In the genomic region with DNA sequence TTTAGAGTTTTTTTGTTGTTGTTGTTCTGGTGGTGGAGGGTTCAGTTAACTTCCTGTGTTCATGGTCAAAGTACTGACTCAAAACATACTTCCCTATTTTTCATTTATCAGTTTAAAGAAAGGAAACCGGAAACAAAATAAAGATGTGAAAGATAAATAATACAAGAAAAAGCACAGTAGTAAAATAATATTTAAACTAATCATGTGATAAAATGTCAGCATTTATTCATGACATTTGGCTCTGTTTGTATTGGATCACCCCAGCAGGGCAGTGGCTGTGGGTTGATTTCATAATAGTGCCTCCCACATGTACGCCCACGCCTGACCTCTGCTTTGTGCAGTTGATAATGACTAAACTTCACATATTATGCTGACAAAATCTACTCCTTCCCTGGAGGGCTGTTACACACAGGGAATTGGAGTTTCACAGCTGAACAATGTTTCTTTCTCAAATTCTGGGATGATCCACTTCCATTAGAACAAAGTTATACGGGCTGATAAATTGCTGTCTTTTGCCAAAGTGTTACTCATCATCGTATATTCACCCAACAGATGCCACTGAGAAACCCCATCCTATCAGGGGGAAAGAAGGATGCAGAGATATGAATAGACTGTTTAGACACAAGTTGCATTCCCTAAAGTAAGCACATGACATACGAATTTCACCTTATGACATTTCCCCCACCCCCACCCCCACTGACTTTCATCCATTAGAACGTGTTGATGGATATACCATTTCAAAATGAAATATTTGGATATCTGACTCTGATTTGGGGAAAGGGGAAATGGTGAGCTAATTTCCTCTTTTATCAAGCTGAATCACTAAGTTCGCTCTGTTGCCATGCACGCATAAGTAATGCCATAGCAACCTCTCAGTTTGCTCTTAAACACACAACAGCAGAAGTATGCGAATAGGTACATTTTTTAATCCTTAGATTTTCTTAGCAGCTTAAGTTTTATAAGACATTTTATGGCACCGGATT, we compare ENCODE assay signal across 9 cellular contexts. TPM values are rescaled to one million over a fixed set of nuclear protein-coding genes. Genes with fewer than 3 reads are reported as not detected.
A peak's percentile ranks its signal among the peaks of the same experiment; 100 is the strongest.
DNase-seq lines count a peak whose midpoint lies in the region; ATAC-seq and TF ChIP-seq lines count a peak whose summit lies in the region.
"Had no signal": no experiment of that assay in that cellular context is flagged by ENCODE, and none has a peak within 500 bp of the region (broad histone marks: within the 10 kb centered on the region; RNA-seq: fewer than 3 reads in every experiment).

No MANE protein-coding gene starts in this region.

- TF ChIP-seq CTCF in GM10266 (IDR thresholded peaks at IDR 0.05; ENCODE audit: control insufficient read depth, insufficient read depth, low read depth, missing control alignments) (no peak), choroid plexus epithelial cell (conservative IDR thresholded peaks at IDR 0.05; ENCODE audit: low read depth, low read length) (no peak)

- H3K27me3 ChIP-seq in muscle layer of duodenum (ENCODE audit: low read depth, low read length): no peaks in the 10 kb centered on the region

- no peak overlapping the region for H3K27ac Mint-ChIP-seq in activated CD4-positive, alpha-beta T cell treated with anti-CD3 and anti-CD28 coated beads, Interleukin-2, amount 10 ng/mL, durations not matched to agents 24 days and 14 days
- H3K27ac Mint-ChIP-seq: T-cell had no signal

- H3K4me3 ChIP-seq in choroid plexus epithelial cell (ENCODE audit: low read depth, low read length) (peak overlapping the region; percentile 6), muscle layer of duodenum (ENCODE audit: low read depth in 1 of 2, low read length in 2 of 2) (no peak overlapping the region)

- H3K27ac ChIP-seq in muscle layer of duodenum (ENCODE audit: low read length): peak overlapping the region; percentile 83

- H3K4me1 ChIP-seq in muscle layer of duodenum (ENCODE audit: control insufficient read depth in 1 of 2, insufficient read depth in 2 of 2, low read length in 2 of 2): no peaks in the 10 kb centered on the region

- no peaks in the 10 kb centered on the region for H3K9me3 ChIP-seq in muscle layer of duodenum (ENCODE audit: control insufficient read depth in 1 of 2, low read length in 2 of 2)

- H3K36me3 Mint-ChIP-seq in activated CD4-positive, alpha-beta T cell treated with anti-CD3 and anti-CD28 coated beads, Interleukin-2, amount 10 ng/mL, durations not matched to agents 24 days and 14 days (ENCODE audit: low read depth): no peaks in the 10 kb centered on the region
- H3K36me3 Mint-ChIP-seq: T-cell had no signal

- no peaks in the 10 kb centered on the region for H3K36me3 ChIP-seq in muscle layer of duodenum (ENCODE audit: control insufficient read depth in 1 of 2, insufficient read depth in 2 of 2, low read length in 2 of 2)

- H3K4me3 Mint-ChIP-seq in activated CD4-positive, alpha-beta T cell treated with anti-CD3 and anti-CD28 coated beads, Interleukin-2, amount 10 ng/mL, durations not matched to agents 24 days and 14 days: no peak overlapping the region
- H3K4me3 Mint-ChIP-seq: T-cell had no signal

- no peaks in the 10 kb centered on the region for H3K9me3 Mint-ChIP-seq in activated CD4-positive, alpha-beta T cell treated with anti-CD3 and anti-CD28 coated beads, Interleukin-2, amount 10 ng/mL, durations not matched to agents 24 days and 14 days
- H3K9me3 Mint-ChIP-seq: T-cell had no signal

- intact Hi-C loops in activated CD4-positive, alpha-beta T cell treated with anti-CD3 and anti-CD28 coated beads, Interleukin-2, amount 10 ng/mL, durations not matched to agents 24 days and 14 days (cut with micrococcal nuclease): no loop called here

- ATAC-seq in GM21717 (IDR thresholded peaks at IDR 0.05; ENCODE audit: unreplicated experiment): peak; percentile 71
- ATAC-seq: T-cell had no signal

- H3K4me1 Mint-ChIP-seq in activated CD4-positive, alpha-beta T cell treated with anti-CD3 and anti-CD28 coated beads, Interleukin-2, amount 10 ng/mL, durations not matched to agents 24 days and 14 days: peaks cover 4% of the 10 kb centered on the region

- H3K27me3 Mint-ChIP-seq in activated CD4-positive, alpha-beta T cell treated with anti-CD3 and anti-CD28 coated beads, Interleukin-2, amount 10 ng/mL, durations not matched to agents 24 days and 14 days: no peaks in the 10 kb centered on the region

- peak; percentile 3 for DNase-seq in GM10266 (ENCODE audit: extremely low spot score)
- DNase-seq in Kasumi-1 (lab: John Stamatoyannopoulos, UW): peak; percentile 51
- peak; percentile 90 for DNase-seq in choroid plexus epithelial cell (ENCODE audit: low read depth)
- DNase-seq in NCI-H524 (lab: John Stamatoyannopoulos, UW): no peak
- no peak for DNase-seq in D341Med (ENCODE audit: low spot score)
- no peak for DNase-seq in activated CD4-positive, alpha-beta T cell treated with anti-CD3 and anti-CD28 coated beads, Interleukin-2, amount 10 ng/mL, durations not matched to agents 24 days and 14 days

RNA-seq across cellular contexts. Expression of gene AMELX, which starts 48.4 kb away (rescaled TPM):
- total RNA-seq in activated CD4-positive, alpha-beta T cell treated with anti-CD3 and anti-CD28 coated beads, Interleukin-2, amount 10 ng/mL, durations not matched to agents 24 days and 14 days: not detected in 2 replicates
- total RNA-seq: T-cell had no signal

Comparison
In these comparisons a context has a peak if more than half of its experiments do, and no peak if none do; other contexts are left out.
1. DNase-seq: peak in GM10266 (single experiment), Kasumi-1 (2 of 2) and choroid plexus epithelial cell (single experiment); none in NCI-H524 (0 of 2), D341Med (single experiment) and activated CD4-positive, alpha-beta T cell treated with anti-CD3 and anti-CD28 coated beads, Interleukin-2, amount 10 ng/mL, durations not matched to agents 24 days and 14 days (single experiment).